ENCODE assay signal across 2 cellular contexts in the genomic region with DNA sequence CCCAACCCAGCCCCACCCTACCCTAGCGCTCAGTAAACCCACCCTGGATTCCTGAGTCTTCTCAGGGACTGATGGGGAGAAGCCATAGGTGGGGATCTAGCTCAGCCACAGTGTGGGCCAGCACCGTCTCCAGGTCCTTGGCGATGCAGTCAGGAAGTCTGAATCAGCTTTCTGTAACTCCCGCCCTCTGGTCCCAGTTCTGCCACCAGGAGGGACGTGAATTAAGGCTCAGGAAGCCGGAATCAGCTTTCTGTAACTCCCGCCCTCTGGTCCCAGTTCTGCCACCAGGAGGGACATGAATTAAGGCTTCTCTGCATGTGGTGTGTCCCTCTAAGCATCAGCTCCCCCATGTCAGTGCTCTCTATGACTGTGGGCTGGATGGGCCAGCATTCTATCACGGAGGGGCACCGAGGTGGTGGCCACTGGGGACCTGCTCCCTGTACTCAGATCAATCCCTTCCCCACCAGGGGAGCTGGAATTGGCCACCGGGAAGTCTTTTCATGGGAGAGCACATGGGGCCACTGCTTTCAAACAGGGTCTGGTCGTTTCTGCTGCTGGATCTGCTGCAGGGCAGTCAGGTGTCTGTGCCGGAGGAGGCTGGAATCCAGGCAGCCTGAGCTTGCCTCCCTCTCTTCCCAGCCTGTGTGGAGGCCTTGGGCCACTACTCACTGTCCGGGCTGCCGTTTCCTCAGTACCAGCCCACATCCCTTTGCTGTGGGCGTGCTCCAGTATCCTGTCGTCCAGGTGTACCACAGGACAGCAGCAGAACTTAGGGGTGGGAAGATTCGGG.
TF ChIP-seq lines count a peak whose summit lies in the region.

No MANE protein-coding gene starts in this region.

TF ChIP-seq in A549, 52 proteins besides CTCF, POLR2A, EP300 and RAD21:
- TF ChIP-seq CBX2 (IDR thresholded peaks at IDR 0.05; ENCODE audit: borderline replicate concordance, low read depth) (no peak), MYC (IDR thresholded peaks at IDR 0.05; ENCODE audit: borderline replicate concordance, low read length) (no peak), MAFK (IDR thresholded peaks at IDR 0.05; ENCODE audit: partially characterized antibody) (no peak), CBX8 (IDR thresholded peaks at IDR 0.05) (no peak), HOXB13 (CRISPR knock-in tag; IDR thresholded peaks at IDR 0.05; ENCODE audit: low read depth) (no peak), RARB (CRISPR knock-in tag; IDR thresholded peaks at IDR 0.05) (no peak), ZNF302 (CRISPR knock-in tag; IDR thresholded peaks at IDR 0.05) (no peak), FOXS1 (CRISPR knock-in tag; IDR thresholded peaks at IDR 0.05) (no peak), SREBF2 (IDR thresholded peaks at IDR 0.05) (no peak)

TF ChIP-seq in IMR-90, 13 proteins besides CTCF, POLR2A, EP300 and RAD21:
- TF ChIP-seq MAFK (IDR thresholded peaks at IDR 0.05; ENCODE audit: low read depth, low read length) (no peak), USF2 (IDR thresholded peaks at IDR 0.05; ENCODE audit: low read depth, low read length) (no peak), RCOR1 (IDR thresholded peaks at IDR 0.05; ENCODE audit: insufficient replicate concordance, low read length) (no peak), SMC3 (IDR thresholded peaks at IDR 0.05; ENCODE audit: low read depth, low read length) (no peak), MXI1 (IDR thresholded peaks at IDR 0.05; ENCODE audit: borderline replicate concordance, low read depth, low read length) (no peak), CEBPB (IDR thresholded peaks at IDR 0.05; ENCODE audit: low read depth, low read length) (no peak), CHD1 (IDR thresholded peaks at IDR 0.05; ENCODE audit: low read depth, low read length) (no peak), NFE2L2 (IDR thresholded peaks at IDR 0.05; ENCODE audit: low read depth, low read length) (no peak), BHLHE40 (IDR thresholded peaks at IDR 0.05; ENCODE audit: low read depth, low read length) (no peak), RFX5 (IDR thresholded peaks at IDR 0.05; ENCODE audit: low read depth, low read length) (no peak), FOS (IDR thresholded peaks at IDR 0.05; ENCODE audit: low read depth, low read length) (no peak), MAZ (IDR thresholded peaks at IDR 0.05; ENCODE audit: borderline replicate concordance, low read depth, low read length) (no peak)
- TF ChIP-seq, protein P1, sequence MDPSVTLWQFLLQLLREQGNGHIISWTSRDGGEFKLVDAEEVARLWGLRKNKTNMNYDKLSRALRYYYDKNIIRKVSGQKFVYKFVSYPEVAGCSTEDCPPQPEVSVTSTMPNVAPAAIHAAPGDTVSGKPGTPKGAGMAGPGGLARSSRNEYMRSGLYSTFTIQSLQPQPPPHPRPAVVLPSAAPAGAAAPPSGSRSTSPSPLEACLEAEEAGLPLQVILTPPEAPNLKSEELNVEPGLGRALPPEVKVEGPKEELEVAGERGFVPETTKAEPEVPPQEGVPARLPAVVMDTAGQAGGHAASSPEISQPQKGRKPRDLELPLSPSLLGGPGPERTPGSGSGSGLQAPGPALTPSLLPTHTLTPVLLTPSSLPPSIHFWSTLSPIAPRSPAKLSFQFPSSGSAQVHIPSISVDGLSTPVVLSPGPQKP (IDR thresholded peaks at IDR 0.05; ENCODE audit: borderline replicate concordance, low read depth, low read length): no peak
